Comparison of ENCODE assay signal across 23 cellular contexts in genomic region chr20:2760381-2761305, GRCh38. TPM values are rescaled to one million over a fixed set of nuclear protein-coding genes. Genes with fewer than 3 reads are reported as not detected.
"Had no signal": no experiment of that assay in that cellular context is flagged by ENCODE, and none has a peak within 500 bp of the region (broad histone marks: within the 10 kb centered on the region; RNA-seq: fewer than 3 reads in every experiment).

No MANE protein-coding gene starts in this region.

- H3K4me3 Mint-ChIP-seq: activated CD4-positive, alpha-beta memory T cell treated with anti-CD3 and anti-CD28 coated beads, Interleukin-2, amount 10 ng/mL, durations not matched to agents 7 days and 5 days; activated T-cell treated with anti-CD3 and anti-CD28 coated beads, Interleukin-2, amount 50 U/mL, for 72 hours; dendritic cell treated with granulocyte-macrophage colony-stimulating factor and Interleukin-4, amounts not matched to agents 40 ng/mL and 50 ng/mL, for 4 days; nephron progenitor cell; T-cell; type B pancreatic cell; WTC11 had no signal

- H3K27ac Mint-ChIP-seq: activated CD4-positive, alpha-beta memory T cell treated with anti-CD3 and anti-CD28 coated beads, Interleukin-2, amount 10 ng/mL, durations not matched to agents 7 days and 5 days; activated naive CD4-positive, alpha-beta T cell treated with anti-CD3 and anti-CD28 coated beads, Interleukin-2, amount 50 U/mL, for 72 hours; activated T-cell treated with anti-CD3 and anti-CD28 coated beads, Interleukin-2, amount 50 U/mL, for 72 hours; dendritic cell treated with granulocyte-macrophage colony-stimulating factor and Interleukin-4, amounts not matched to agents 40 ng/mL and 50 ng/mL, for 4 days; nephron progenitor cell; progenitor cell of endocrine pancreas; T-cell; type B pancreatic cell; WTC11 had no signal

- H3K9me3 ChIP-seq: stomach had no signal

- H3K9me3 Mint-ChIP-seq: activated CD4-positive, alpha-beta memory T cell treated with anti-CD3 and anti-CD28 coated beads, Interleukin-2, amount 10 ng/mL, durations not matched to agents 7 days and 5 days; activated naive CD4-positive, alpha-beta T cell treated with anti-CD3 and anti-CD28 coated beads, Interleukin-2, amount 50 U/mL, for 72 hours; activated T-cell treated with anti-CD3 and anti-CD28 coated beads, Interleukin-2, amount 50 U/mL, for 72 hours; dendritic cell treated with granulocyte-macrophage colony-stimulating factor and Interleukin-4, amounts not matched to agents 40 ng/mL and 50 ng/mL, for 4 days; nephron progenitor cell; T-cell; type B pancreatic cell; WTC11 had no signal

- H3K36me3 Mint-ChIP-seq: activated naive CD4-positive, alpha-beta T cell treated with anti-CD3 and anti-CD28 coated beads, Interleukin-2, amount 50 U/mL, for 72 hours; T-cell; type B pancreatic cell; WTC11 had no signal

- H3K36me3 ChIP-seq: stomach had no signal

- ATAC-seq: activated naive CD4-positive, alpha-beta T cell treated with anti-CD3 and anti-CD28 coated beads, Interleukin-2, amount 50 U/mL, for 72 hours; activated T-cell treated with anti-CD3 and anti-CD28 coated beads, Interleukin-2, amount 50 U/mL, for 72 hours; T-cell; WTC11 had no signal

- H3K27ac ChIP-seq: stomach had no signal

- H3K4me3 ChIP-seq: lung, stomach had no signal

- FAIRE-seq: islet of Langerhans had no signal

- H3K4me1 ChIP-seq: stomach had no signal

- DNase-seq: activated CD4-positive, alpha-beta memory T cell treated with anti-CD3 and anti-CD28 coated beads, Interleukin-2, amount 10 ng/mL, durations not matched to agents 7 days and 5 days; activated CD4-positive, alpha-beta T cell treated with anti-CD3 and anti-CD28 coated beads for 48 hours; activated gamma-delta T cell; activated T-cell treated with anti-CD3 and anti-CD28 coated beads, Interleukin-2, amount 50 U/mL, for 72 hours; amniotic stem cell; effector memory CD4-positive, alpha-beta T cell; foreskin melanocyte; glutamatergic neuron; hippocampal formation; midbrain; nephron progenitor cell; stomach; T-cell had no signal

RNA-seq across cellular contexts. Expression of gene C20orf141, which starts 54.1 kb away (rescaled TPM):
- total RNA-seq: activated CD4-positive, alpha-beta memory T cell treated with anti-CD3 and anti-CD28 coated beads, Interleukin-2, amount 10 ng/mL, durations not matched to agents 7 days and 5 days; activated naive CD4-positive, alpha-beta T cell treated with anti-CD3 and anti-CD28 coated beads, Interleukin-2, amount 50 U/mL, for 72 hours; activated T-cell treated with anti-CD3 and anti-CD28 coated beads, Interleukin-2, amount 50 U/mL, for 72 hours; cerebellum; lung; progenitor cell of endocrine pancreas; stomach; T-cell; temporal lobe; WTC11 had no signal
- polyA plus RNA-seq: lung, stomach had no signal

RNA-seq across cellular contexts. Expression of gene TMEM239, which starts 55.5 kb away (rescaled TPM):
- total RNA-seq: activated CD4-positive, alpha-beta memory T cell treated with anti-CD3 and anti-CD28 coated beads, Interleukin-2, amount 10 ng/mL, durations not matched to agents 7 days and 5 days; activated naive CD4-positive, alpha-beta T cell treated with anti-CD3 and anti-CD28 coated beads, Interleukin-2, amount 50 U/mL, for 72 hours; activated T-cell treated with anti-CD3 and anti-CD28 coated beads, Interleukin-2, amount 50 U/mL, for 72 hours; cerebellum; lung; omental fat pad; progenitor cell of endocrine pancreas; T-cell; temporal lobe; WTC11 had no signal
- polyA plus RNA-seq: lung, stomach had no signal
